18 cellular contexts compared by ENCODE assay signal in genomic region chr2:70344195-70344594, GRCh38. TPM values are rescaled to one million over a fixed set of nuclear protein-coding genes. Genes with fewer than 3 reads are reported as not detected.
DNase-seq lines count a peak whose midpoint lies in the region; ATAC-seq, FAIRE-seq and TF ChIP-seq lines count a peak whose summit lies in the region.
"Had no signal": no experiment of that assay in that cellular context is flagged by ENCODE, and none has a peak within 500 bp of the region (broad histone marks: within the 10 kb centered on the region; RNA-seq: fewer than 3 reads in every experiment).

No MANE protein-coding gene starts in this region.

- TF ChIP-seq POLR2A in A549 (IDR thresholded peaks at IDR 0.05; ENCODE audit: low read length): no peak

- FAIRE-seq in A549 (lab: Jason Lieb, UNC) (peak; percentile 23), D721Med (lab: Jason Lieb, UNC) (no peak)

- CTCF ChIA-PET in A549 (lab: Yijun Ruan, JAX): interaction anchor here (4.7 to 10.0 kb wide), 3 partner anchors 13 to 302 kb away, joined by 80 to 202 read pairs (median 83); no protein-coding TSS in a partner anchor

- H3K9me3 ChIP-seq in A549: no peaks in the 10 kb centered on the region
- H3K9me3 ChIP-seq in GM23248 (ENCODE audit: low read depth): no peaks in the 10 kb centered on the region
- H3K9me3 ChIP-seq: HAP-1 had no signal

- H3K79me2 ChIP-seq in GM23248 (ENCODE audit: insufficient read depth): no peaks in the 10 kb centered on the region

- H3K27me3 ChIP-seq in GM23248 (replicated peaks; ENCODE audit: insufficient read depth): no peaks in the 10 kb centered on the region

- no peak overlapping the region for H3K4me3 ChIP-seq in A549
- H3K4me3 ChIP-seq in GM23248: no peak overlapping the region
- no peak overlapping the region for H3K4me3 ChIP-seq in fibroblast of the aortic adventitia (ENCODE audit: low read depth, low read length)
- H3K4me3 ChIP-seq: HAP-1 had no signal

- POLR2A ChIA-PET in A549 (lab: Yijun Ruan, JAX): no interaction called here

- no peak overlapping the region for H3K9ac ChIP-seq in GM23248

- no peaks in the 10 kb centered on the region for H3K36me3 ChIP-seq in GM23248 (ENCODE audit: low read depth)
- H3K36me3 ChIP-seq: HAP-1 had no signal

- H3K4me1 ChIP-seq in A549 (peaks cover 9% of the 10 kb centered on the region; the same call in 1 of the 3 replicates), GM23248 (ENCODE audit: insufficient read depth) (peaks cover 13% of the 10 kb centered on the region)
- H3K4me1 ChIP-seq: HAP-1 had no signal

- DNase-seq in A549 (ENCODE audit: low read depth in 1 of 2, low spot score in 1 of 2): no peak
- DNase-seq in GM23248: peak; percentile 82
- peak; percentile 33 for DNase-seq in RKO (ENCODE audit: low spot score)
- peak; percentile 10 for DNase-seq in fibroblast of the aortic adventitia (ENCODE audit: low read depth)
- no peak for DNase-seq in D721Med (ENCODE audit: insufficient read length, low spot score)
- DNase-seq in NCI-H128 (lab: John Stamatoyannopoulos, UW; ENCODE audit: unreplicated experiment): no peak
- DNase-seq: activated CD4-positive, alpha-beta T cell treated with anti-CD3 and anti-CD28 coated beads, Interleukin-2, amount 50 U/mL, for 4 hours; activated naive CD4-positive, alpha-beta T cell treated with Interleukin-2 at 50 U/mL for 16 hours; activated T-cell treated with anti-CD3 and anti-CD28 coated beads for 4 hours; cortex of kidney; nucleus accumbens; right cardiac atrium; stimulated activated naive CD4-positive, alpha-beta T cell treated with Interleukin-2 at 50 U/mL for 16 hours; T-helper 1 cell had no signal

- WGBS in A549 (ENCODE audit: missing lambda C conversion rate): 0% methylated on average over 1 of the region's 1 CpG
- 0 to 6% methylated on average over 1 of the region's 1 CpG for WGBS in GM23248 (ENCODE audit: low coverage in 1 of 2, low lambda C conversion rate in 2 of 2, missing lambda C conversion rate in 2 of 2), 2 experiments

- H3K27ac ChIP-seq in A549 (peak overlapping the region in 1 of 2 experiments; percentile 19; a peak in 1 of 6 replicates), GM23248 (peak overlapping the region; percentile 17; the same call in 1 of the 2 replicates)

- no peak for TF ChIP-seq RAD21 in A549 (conservative IDR thresholded peaks at IDR 0.05 in 1 of 2, IDR thresholded peaks at IDR 0.05 in 1 of 2)

- no peaks in the 10 kb centered on the region for H3K9me2 ChIP-seq in GM23248 (ENCODE audit: insufficient read depth)

- in situ Hi-C loops in GM23248 (cut with MboI): no loop called here

- no peak for TF ChIP-seq EP300 in A549 (IDR thresholded peaks at IDR 0.05)

- ATAC-seq in A549 (peak; percentile 33 to 38; a peak in 2 of 6 replicates), HG03095 (IDR thresholded peaks at IDR 0.05; ENCODE audit: unreplicated experiment) (no peak), HG03039 (IDR thresholded peaks at IDR 0.05; ENCODE audit: unreplicated experiment) (no peak)
- ATAC-seq: right cardiac atrium, Right ventricle myocardium inferior had no signal

- 0 out of 2 replicates have a peak overlapping the region, but pooled peaks have one; percentile 31 for H2AFZ ChIP-seq in GM23248

- 0 out of 3 replicates have a peak overlapping the region, but pooled peaks have one; percentile 20 for H3K4me2 ChIP-seq in A549
- peak overlapping the region; percentile 15 for H3K4me2 ChIP-seq in GM23248 (ENCODE audit: unreplicated experiment)

- no peak for TF ChIP-seq CTCF in A549 (IDR thresholded peaks at IDR 0.05)
- no peak for TF ChIP-seq CTCF in fibroblast of the aortic adventitia (IDR thresholded peaks at IDR 0.05; ENCODE audit: insufficient read depth, low read length)
- TF ChIP-seq CTCF in D721Med (IDR thresholded peaks at IDR 0.05; ENCODE audit: insufficient read depth, missing control alignments): no peak

- peaks cover 13% of the 10 kb centered on the region for H3F3A ChIP-seq in GM23248 (ENCODE audit: insufficient read depth)

- H4K20me1 ChIP-seq in GM23248 (ENCODE audit: insufficient read depth): no peaks in the 10 kb centered on the region

TF ChIP-seq in A549, 52 proteins besides CTCF, POLR2A, EP300 and RAD21:
- TF ChIP-seq FOSL2 (IDR thresholded peaks at IDR 0.05): no peak
- TF ChIP-seq FOSL2 (CRISPR knock-in tag; IDR thresholded peaks at IDR 0.05): peak; percentile 35; the same call in 1 of the 2 replicates
- TF ChIP-seq NFE2L2 (conservative IDR thresholded peaks at IDR 0.05; ENCODE audit: low read length): no peak
TF ChIP-seq in A549: peak in this region for 1.

RNA-seq across cellular contexts. Expression of gene FAM136A, which starts 42.3 kb away (rescaled TPM):
- polyA plus RNA-seq in A549 (2011; rRNA removed) (88.5 and 117 TPM in 2 replicates), A549 (2017; fragmentation: RNase III; extraction: RNeasy Plus Mini Kit Qiagen cat#74134 plus additional on column Dnase treatment) (112 to 125 TPM (median 119 TPM) in 3 replicates), GM23248 (2016; fragmentation: Nextera tagmentation; extraction: Ambion mirVana) (53.4 and 57.4 TPM in 2 replicates)
- polyA plus RNA-seq in A549 (2012; cell fraction: cytosol; rRNA removed): 86.3 and 86.8 TPM in 2 replicates
- polyA plus RNA-seq in A549 (2012; cell fraction: nucleus; rRNA removed): 48.5 and 56.0 TPM in 2 replicates
- 17.9 and 22.2 TPM in 2 replicates for polyA minus RNA-seq in A549 (2011; rRNA and poly(A)+ RNA removed)
- 40.3 and 44.2 TPM in 2 replicates for total RNA-seq in GM23248 (2014; rRNA removed; shearing (Covaris generic))
- 35.5 and 36.6 TPM in 2 replicates for total RNA-seq in fibroblast of the aortic adventitia (ENCODE audit: low replicate concordance)

RNA-seq across cellular contexts. Expression of gene SNRPG, which starts 50.7 kb away (rescaled TPM):
- 341 and 555 TPM in 2 replicates for polyA plus RNA-seq in A549 (2011; rRNA removed)
- polyA plus RNA-seq in A549 (2012; cell fraction: cytosol; rRNA removed): 311 and 441 TPM in 2 replicates
- 59.2 and 141 TPM in 2 replicates for polyA plus RNA-seq in A549 (2012; cell fraction: nucleus; rRNA removed)
- 483 to 531 TPM (median 514 TPM) in 3 replicates for polyA plus RNA-seq in A549 (2017; fragmentation: RNase III; extraction: RNeasy Plus Mini Kit Qiagen cat#74134 plus additional on column Dnase treatment)
- 19.5 and 24.2 TPM in 2 replicates for polyA minus RNA-seq in A549 (2011; rRNA and poly(A)+ RNA removed)
- total RNA-seq in GM23248 (2014; rRNA removed; shearing (Covaris generic)): 108 and 144 TPM in 2 replicates
- polyA plus RNA-seq in GM23248 (2016; fragmentation: Nextera tagmentation; extraction: Ambion mirVana): 327 and 337 TPM in 2 replicates
- 201 and 217 TPM in 2 replicates for total RNA-seq in fibroblast of the aortic adventitia (ENCODE audit: low replicate concordance)

Comparison
In these comparisons a context has a peak if more than half of its experiments do, and no peak if none do; other contexts are left out.
1. ATAC-seq: peak in A549 (2 of 2); none in HG03095 (single experiment) and HG03039 (single experiment).
2. DNase-seq: peak in GM23248 (single experiment), RKO (single experiment) and fibroblast of the aortic adventitia (single experiment); none in A549 (0 of 2), D721Med (single experiment) and NCI-H128 (single experiment).